ENCODE assay signal across 19 cellular contexts in the genomic region with DNA sequence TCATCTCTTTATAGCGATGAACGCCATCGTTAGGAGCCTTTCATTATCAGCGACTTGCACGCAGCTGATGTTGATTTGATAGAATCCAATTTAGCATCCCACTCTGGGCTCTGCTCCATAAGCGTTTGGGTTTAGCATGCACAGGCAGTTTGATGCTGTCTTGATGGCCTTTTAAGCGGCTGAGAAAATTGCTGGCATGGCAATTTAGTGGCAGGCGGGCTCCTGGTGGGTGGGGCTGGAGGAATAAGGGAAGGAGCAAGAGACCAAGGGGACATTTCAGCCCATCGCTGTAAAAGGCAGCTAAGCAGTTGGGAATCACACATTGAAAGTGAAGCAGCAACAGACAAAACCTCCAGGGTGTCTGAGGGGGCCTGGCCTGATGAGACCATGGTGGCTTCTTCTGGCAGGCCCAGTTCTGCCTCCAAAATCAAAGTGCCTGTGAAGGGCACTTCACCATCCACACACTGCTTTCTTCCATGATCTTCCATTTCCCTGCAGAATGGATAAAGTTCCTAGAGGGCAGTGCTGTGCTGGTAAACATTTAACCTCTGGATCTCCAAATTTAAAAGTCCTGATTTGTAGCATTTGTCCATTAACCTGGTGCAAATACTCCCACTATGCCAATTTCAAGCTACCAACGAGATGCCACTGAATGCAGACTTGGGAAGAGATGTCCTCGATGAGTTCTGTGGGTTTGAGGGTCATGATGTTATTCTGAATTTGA.
DNase-seq lines count a peak whose midpoint lies in the region; TF ChIP-seq lines count a peak whose summit lies in the region.
"Had no signal": no experiment of that assay in that cellular context is flagged by ENCODE, and none has a peak within 500 bp of the region (broad histone marks: within the 10 kb centered on the region; RNA-seq: fewer than 3 reads in every experiment).

No MANE protein-coding gene starts in this region.

- no peak for TF ChIP-seq EP300 in Ishikawa (IDR thresholded peaks at IDR 0.05; ENCODE audit: borderline replicate concordance)

- no peak overlapping the region for H3K4me2 ChIP-seq in neural progenitor cell
- H3K4me2 ChIP-seq in OCI-LY7 (ENCODE audit: low read length), result no peak overlapping the region

- H4K20me1 ChIP-seq in neural progenitor cell (ENCODE audit: low read depth), result no peaks in the 10 kb centered on the region
- no peaks in the 10 kb centered on the region for H4K20me1 ChIP-seq in OCI-LY7 (ENCODE audit: insufficient read depth, low read length)

- H3K27ac ChIP-seq in neural progenitor cell (no peak overlapping the region), OCI-LY7 (ENCODE audit: low read depth, low read length, poor library complexity, severe bottlenecking) (no peak overlapping the region)
- H3K27ac ChIP-seq: SK-N-MC had no signal

- H3K4me1 ChIP-seq in neural progenitor cell, result peaks cover 25% of the 10 kb centered on the region
- no peaks in the 10 kb centered on the region for H3K4me1 ChIP-seq in OCI-LY7 (ENCODE audit: insufficient read depth, low read length, poor library complexity, severe bottlenecking)
- H3K4me1 ChIP-seq: Caco-2 had no signal

- no peaks in the 10 kb centered on the region for H3K9me3 ChIP-seq in neural progenitor cell (ENCODE audit: low read depth)
- H3K9me3 ChIP-seq in OCI-LY7 (ENCODE audit: low read length), result no peaks in the 10 kb centered on the region
- H3K9me3 ChIP-seq: MG63 had no signal

- no peak overlapping the region for H3K4me3 ChIP-seq in choroid plexus epithelial cell (ENCODE audit: low read depth, low read length)
- no peak overlapping the region for H3K4me3 ChIP-seq in neural progenitor cell
- H3K4me3 ChIP-seq in OCI-LY7 (ENCODE audit: low read depth, low read length, poor library complexity, severe bottlenecking), result no peak overlapping the region
- H3K4me3 ChIP-seq: MG63, SK-N-MC had no signal

- no TSS peak for BruUV-seq in OCI-LY7 (replicated peaks; lab: Mats Ljungman, UMichigan)

- no peak overlapping the region for H2AFZ ChIP-seq in neural progenitor cell (replicated peaks)
- H2AFZ ChIP-seq in OCI-LY7 (ENCODE audit: low read length), result no peak overlapping the region

- H3K36me3 ChIP-seq in neural progenitor cell (no peaks in the 10 kb centered on the region), OCI-LY7 (ENCODE audit: insufficient read depth, low read length) (no peaks in the 10 kb centered on the region)
- H3K36me3 ChIP-seq: MG63 had no signal

- no peaks in the 10 kb centered on the region for H3K9me2 ChIP-seq in OCI-LY7 (ENCODE audit: insufficient read depth, low read length)

- TF ChIP-seq RAD21 in Ishikawa (IDR thresholded peaks at IDR 0.05; ENCODE audit: low read depth), result peak; percentile 16; the same call in 1 of the 2 replicates

- no peak overlapping the region for H3K9ac ChIP-seq in neural progenitor cell

- H3K27me3 ChIP-seq in neural progenitor cell, result peaks cover 14% of the 10 kb centered on the region
- H3K27me3 ChIP-seq: MG63 had no signal

- POLR2A ChIA-PET in OCI-LY7 (lab: Charles Lee), result no interaction called here

- no peak overlapping the region for H3K27ac Mint-ChIP-seq in neural progenitor cell

- H3F3A ChIP-seq in neural progenitor cell (ENCODE audit: low read depth), result peaks cover 25% of the 10 kb centered on the region

- H3K4me3 Mint-ChIP-seq in neural progenitor cell, result no peak overlapping the region
- H3K4me3 Mint-ChIP-seq: CD14-positive monocyte had no signal

- TF ChIP-seq CTCF in choroid plexus epithelial cell (conservative IDR thresholded peaks at IDR 0.05; ENCODE audit: low read depth, low read length) (no peak), neural progenitor cell (IDR thresholded peaks at IDR 0.05) (peak; percentile 25), OCI-LY7 (conservative IDR thresholded peaks at IDR 0.05; ENCODE audit: low read length) (no peak)

- intact Hi-C loops in OCI-LY7 (cut with micrococcal nuclease; ENCODE audit: unreplicated experiment), result no loop called here

- H3K79me2 ChIP-seq in neural progenitor cell (ENCODE audit: low read depth), result no peaks in the 10 kb centered on the region
- H3K79me2 ChIP-seq in OCI-LY7 (ENCODE audit: insufficient read depth, low read depth, low read length), result no peaks in the 10 kb centered on the region

- peaks cover 17% of the 10 kb centered on the region for H3K4me1 Mint-ChIP-seq in neural progenitor cell
- H3K4me1 Mint-ChIP-seq: CD14-positive monocyte had no signal

- peaks cover 4% of the 10 kb centered on the region for H3K27me3 Mint-ChIP-seq in neural progenitor cell (ENCODE audit: insufficient read depth, low read depth)

- CTCF ChIA-PET in OCI-LY7 (lab: Charles Lee; ENCODE audit: unreplicated experiment), result no interaction called here

- no peaks in the 10 kb centered on the region for H3K36me3 Mint-ChIP-seq in neural progenitor cell
- H3K36me3 Mint-ChIP-seq: CD14-positive monocyte had no signal

- no peaks in the 10 kb centered on the region for H3K9me3 Mint-ChIP-seq in neural progenitor cell

- DNase-seq in NCI-H82 (lab: John Stamatoyannopoulos, UW), result peak; percentile 46
- no peak for DNase-seq in NCI-H82 treated with DMSO at 0.1 percent for 48 hours (lab: John Stamatoyannopoulos, UW; ENCODE audit: unreplicated experiment)
- peak; percentile 3 for DNase-seq in choroid plexus epithelial cell (ENCODE audit: low read depth)
- no peak for DNase-seq in neural progenitor cell (ENCODE audit: low spot score)
- DNase-seq in DMS79 treated with DMSO at 0.1 percent for 48 hours (lab: John Stamatoyannopoulos, UW), result no peak
- no peak for DNase-seq in OCI-M2 (lab: John Stamatoyannopoulos, UW; ENCODE audit: unreplicated experiment)
- no peak for DNase-seq in OCI-LY7 (ENCODE audit: low spot score)
- DNase-seq: 8988T, Caco-2, KG1, MG63, NCI-H1105, NCI-H187 treated with DMSO at 0.1 percent for 48 hours, NCI-H2171 treated with DMSO at 0.1 percent for 48 hours, NCI-H510A treated with DMSO at 0.1 percent for 48 hours, OCI-M1 had no signal

TF ChIP-seq in Ishikawa, 13 proteins besides CTCF, POLR2A, EP300 and RAD21:
- no peak for TF ChIP-seq REST (IDR thresholded peaks at IDR 0.05; ENCODE audit: low read depth)
- no peak for TF ChIP-seq NFIC (IDR thresholded peaks at IDR 0.05)
- no peak for TF ChIP-seq FOXM1 (IDR thresholded peaks at IDR 0.05; ENCODE audit: borderline replicate concordance, low read depth)
- TF ChIP-seq MAX (IDR thresholded peaks at IDR 0.05), result no peak
- TF ChIP-seq, protein P1, sequence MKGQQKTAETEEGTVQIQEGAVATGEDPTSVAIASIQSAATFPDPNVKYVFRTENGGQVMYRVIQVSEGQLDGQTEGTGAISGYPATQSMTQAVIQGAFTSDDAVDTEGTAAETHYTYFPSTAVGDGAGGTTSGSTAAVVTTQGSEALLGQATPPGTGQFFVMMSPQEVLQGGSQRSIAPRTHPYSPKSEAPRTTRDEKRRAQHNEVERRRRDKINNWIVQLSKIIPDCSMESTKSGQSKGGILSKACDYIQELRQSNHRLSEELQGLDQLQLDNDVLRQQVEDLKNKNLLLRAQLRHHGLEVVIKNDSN (IDR thresholded peaks at IDR 0.05), result no peak
- TF ChIP-seq CEBPB (IDR thresholded peaks at IDR 0.05), result no peak
- no peak for TF ChIP-seq EGR1 (IDR thresholded peaks at IDR 0.05)

Comparison
In these comparisons a context has a peak if more than half of its experiments do, and no peak if none do; other contexts are left out.
1. DNase-seq: peak in NCI-H82 (single experiment) and choroid plexus epithelial cell (single experiment); none in NCI-H82 treated with DMSO at 0.1 percent for 48 hours (single experiment), neural progenitor cell (single experiment), DMS79 treated with DMSO at 0.1 percent for 48 hours (single experiment), OCI-M2 (single experiment) and OCI-LY7 (single experiment).